Comparison of ENCODE assay signal across 29 cellular contexts in the genomic region with DNA sequence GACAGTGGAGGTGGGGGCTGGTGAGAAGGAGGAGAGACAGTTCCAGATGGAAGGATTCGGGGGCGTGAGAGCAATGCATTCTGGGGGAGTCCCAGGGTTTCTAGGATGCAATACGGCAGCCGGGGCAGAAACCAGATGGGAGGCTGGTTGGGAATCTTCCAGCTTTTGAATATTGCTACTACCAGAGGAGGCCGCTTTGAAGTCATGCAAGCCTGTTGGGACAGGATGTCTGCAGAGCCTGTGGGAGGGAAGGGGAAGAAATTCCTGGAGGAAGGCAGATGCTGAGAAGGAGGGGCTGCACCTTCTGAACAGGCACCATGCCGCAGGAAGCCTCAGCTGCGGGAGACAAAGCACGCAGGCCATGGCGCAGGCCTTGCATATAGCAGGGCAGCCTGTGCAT.
DNase-seq lines count a peak whose midpoint lies in the region; ATAC-seq and TF ChIP-seq lines count a peak whose summit lies in the region.
"Had no signal": no experiment of that assay in that cellular context is flagged by ENCODE, and none has a peak within 500 bp of the region (broad histone marks: within the 10 kb centered on the region; RNA-seq: fewer than 3 reads in every experiment).

No MANE protein-coding gene starts in this region.

- no peaks in the 10 kb centered on the region for H3K9me3 ChIP-seq in esophagus muscularis mucosa
- H3K9me3 ChIP-seq: body of pancreas, heart left ventricle, left ventricle myocardium inferior, transverse colon had no signal

- H3K27ac ChIP-seq in esophagus muscularis mucosa (replicated peaks in 1 of 4): no peak overlapping the region
- H3K27ac ChIP-seq: 22Rv1, body of pancreas, heart left ventricle, HL-60, left ventricle myocardium inferior, neural progenitor cell, SK-N-MC, transverse colon had no signal

- TF ChIP-seq EP300 in esophagus muscularis mucosa (IDR thresholded peaks at IDR 0.05): no peak

- no peak for TF ChIP-seq CTCF in esophagus muscularis mucosa (IDR thresholded peaks at IDR 0.05)

- DNase-seq in DMS 273 (lab: John Stamatoyannopoulos, UW; ENCODE audit: unreplicated experiment) (peak; percentile 73), DMS 273 treated with DMSO at 0.1 percent for 48 hours (lab: John Stamatoyannopoulos, UW) (no peak), cerebellum (ENCODE audit: low spot score) (peak; percentile 23), left kidney (ENCODE audit: low read depth, low spot score) (peak; percentile 21), superior temporal gyrus (ENCODE audit: extremely low spot score) (peak; percentile 81), esophagus muscularis mucosa (ENCODE audit: extremely low spot score) (no peak)
- DNase-seq in T-helper 2 cell treated with Interferon-gamma antibody and Interleukin-4, amounts not matched to agents 5 μg/mL and 100 μg/mL, for 36 hours (ENCODE audit: low spot score): no peak
- DNase-seq: activated CD8-positive, alpha-beta memory T cell treated with anti-CD3 and anti-CD28 coated beads, Interleukin-2, amount 50 U/mL, for 4 hours; activated naive CD8-positive, alpha-beta T cell treated with anti-CD3 and anti-CD28 coated beads for 36 hours; body of pancreas; cortex of kidney; DND-41; heart left ventricle; left ventricle myocardium inferior; NCI-H1092; NCI-H2029 treated with DMSO at 0.1 percent for 48 hours; NCI-H510A treated with DMSO at 0.1 percent for 48 hours; small intestine; stimulated activated CD4-positive, alpha-beta T cell treated with anti-CD3 and anti-CD28 coated beads, Interleukin-2, amount 100 ng/mL, for 48 hours; stimulated activated naive CD4-positive, alpha-beta T cell treated with Interleukin-2 at 50 U/mL for 16 hours; T-helper 2 cell; transverse colon had no signal

- 78% methylated on average over 9 of the region's 9 CpGs for WGBS in esophagus muscularis mucosa

- H3K36me3 Mint-ChIP-seq in T-helper 2 cell treated with Interferon-gamma antibody and Interleukin-4, amounts not matched to agents 5 μg/mL and 100 μg/mL, for 36 hours (ENCODE audit: low read depth): no peaks in the 10 kb centered on the region
- H3K36me3 Mint-ChIP-seq: activated naive CD8-positive, alpha-beta T cell treated with anti-CD3 and anti-CD28 coated beads for 36 hours; mesothelial cell of epicardium; neural progenitor cell had no signal

- no peak for TF ChIP-seq POLR2A in esophagus muscularis mucosa (IDR thresholded peaks at IDR 0.05; ENCODE audit: low read depth)
- no peak for TF ChIP-seq POLR2A in GM18505 (IDR thresholded peaks at IDR 0.05; ENCODE audit: borderline replicate concordance, extremely low read depth, insufficient read depth, insufficient read length)

- peaks cover 0 to 20% (median 6%) of the 10 kb centered on the region in 4 donors for H3K36me3 ChIP-seq in esophagus muscularis mucosa
- H3K36me3 ChIP-seq: heart left ventricle, left ventricle myocardium inferior, neural progenitor cell, transverse colon had no signal

- peaks cover 11% of the 10 kb centered on the region for H3K27me3 Mint-ChIP-seq in T-helper 2 cell treated with Interferon-gamma antibody and Interleukin-4, amounts not matched to agents 5 μg/mL and 100 μg/mL, for 36 hours (ENCODE audit: low read depth)

- no peak overlapping the region for H3K27ac Mint-ChIP-seq in T-helper 2 cell treated with Interferon-gamma antibody and Interleukin-4, amounts not matched to agents 5 μg/mL and 100 μg/mL, for 36 hours
- H3K27ac Mint-ChIP-seq: activated naive CD8-positive, alpha-beta T cell treated with anti-CD3 and anti-CD28 coated beads for 36 hours; B cell; mesothelial cell of epicardium had no signal

- no peak overlapping the region for H3K4me3 Mint-ChIP-seq in T-helper 2 cell treated with Interferon-gamma antibody and Interleukin-4, amounts not matched to agents 5 μg/mL and 100 μg/mL, for 36 hours
- H3K4me3 Mint-ChIP-seq: activated naive CD8-positive, alpha-beta T cell treated with anti-CD3 and anti-CD28 coated beads for 36 hours; B cell; mesothelial cell of epicardium; neural progenitor cell had no signal

- peaks cover 0 to 10% (median 8%) of the 10 kb centered on the region in 4 donors for H3K4me1 ChIP-seq in esophagus muscularis mucosa
- H3K4me1 ChIP-seq: neural progenitor cell had no signal

- peaks cover 0 to 10% (median 0%) of the 10 kb centered on the region in 4 donors for H3K27me3 ChIP-seq in esophagus muscularis mucosa

- no peak for ATAC-seq in GM18505 (IDR thresholded peaks at IDR 0.05; ENCODE audit: unreplicated experiment)
- ATAC-seq: body of pancreas, heart left ventricle had no signal

- no peak overlapping the region for H3K4me3 ChIP-seq in esophagus muscularis mucosa
- H3K4me3 ChIP-seq: body of pancreas, heart left ventricle, left ventricle myocardium inferior, neural progenitor cell, SK-N-MC, transverse colon had no signal

- intact Hi-C loops in esophagus muscularis mucosa (cut with DNase I): no loop called here

- no peaks in the 10 kb centered on the region for H3K9me3 Mint-ChIP-seq in T-helper 2 cell treated with Interferon-gamma antibody and Interleukin-4, amounts not matched to agents 5 μg/mL and 100 μg/mL, for 36 hours
- H3K9me3 Mint-ChIP-seq: activated naive CD8-positive, alpha-beta T cell treated with anti-CD3 and anti-CD28 coated beads for 36 hours; mesothelial cell of epicardium; neural progenitor cell had no signal

- H3K4me1 Mint-ChIP-seq in T-helper 2 cell treated with Interferon-gamma antibody and Interleukin-4, amounts not matched to agents 5 μg/mL and 100 μg/mL, for 36 hours (ENCODE audit: low read depth): peaks cover 27% of the 10 kb centered on the region

Comparison
In these comparisons a context has a peak if more than half of its experiments do, and no peak if none do; other contexts are left out.
1. DNase-seq: peak in DMS 273 (single experiment), cerebellum (single experiment), left kidney (single experiment) and superior temporal gyrus (single experiment); none in DMS 273 treated with DMSO at 0.1 percent for 48 hours (single experiment), esophagus muscularis mucosa (single experiment) and T-helper 2 cell treated with Interferon-gamma antibody and Interleukin-4, amounts not matched to agents 5 μg/mL and 100 μg/mL, for 36 hours (single experiment).